25 cellular contexts compared by ENCODE assay signal in genomic region chr17:45720386-45720785, GRCh38.
"Had no signal": no experiment of that assay in that cellular context is flagged by ENCODE, and none has a peak within 500 bp of the region (broad histone marks: within the 10 kb centered on the region; RNA-seq: fewer than 3 reads in every experiment).

No MANE protein-coding gene starts in this region.

- DNase-seq: activated CD4-positive, alpha-beta memory T cell treated with anti-CD3 and anti-CD28 coated beads for 36 hours; activated CD4-positive, alpha-beta T cell treated with anti-CD3 and anti-CD28 coated beads, Interleukin-2, amount 10 ng/mL, durations not matched to agents 24 days and 14 days; activated CD4-positive, CD25-positive, alpha-beta regulatory T cell; activated CD4-positive, CD25-positive, alpha-beta regulatory T cell treated with anti-CD3 and anti-CD28 coated beads, Interleukin-2, amount 50 U/mL, for 72 hours; activated CD8-positive, alpha-beta memory T cell treated with anti-CD3 and anti-CD28 coated beads, Interleukin-2, amount 10 ng/mL, durations not matched to agents 7 days and 5 days; activated CD8-positive, alpha-beta memory T cell treated with anti-CD3 and anti-CD28 coated beads, Interleukin-2, amount 50 U/mL, for 4 hours; activated CD8-positive, alpha-beta T cell treated with anti-CD3 and anti-CD28 coated beads, Interleukin-2, amount 10 ng/mL, durations not matched to agents 7 days and 5 days; activated effector memory CD4-positive, alpha-beta T cell treated with anti-CD3 and anti-CD28 coated beads, Interleukin-2, amount 50 U/mL, for 16 hours; activated naive CD4-positive, alpha-beta T cell treated with anti-CD3 and anti-CD28 coated beads for 36 hours; activated naive CD8-positive, alpha-beta T cell treated with anti-CD3 and anti-CD28 coated beads, Interleukin-2, amount 10 ng/mL, durations not matched to agents 7 days and 5 days; activated T-cell treated with anti-CD3 and anti-CD28 coated beads, Interleukin-2, amount 50 U/mL, for 1 hour; activated T-cell treated with anti-CD3 and anti-CD28 coated beads, Interleukin-2, amount 50 U/mL, for 48 hours; cortex of kidney; effector CD8-positive, alpha-beta T cell; esophagus squamous epithelium; T-cell; T-helper 9 cell had no signal

- H3K27ac Mint-ChIP-seq: activated CD4-positive, alpha-beta memory T cell treated with anti-CD3 and anti-CD28 coated beads for 36 hours; activated CD4-positive, alpha-beta T cell treated with anti-CD3 and anti-CD28 coated beads for 36 hours; activated CD4-positive, alpha-beta T cell treated with anti-CD3 and anti-CD28 coated beads, Interleukin-2, amount 10 ng/mL, durations not matched to agents 24 days and 14 days; activated CD8-positive, alpha-beta memory T cell treated with anti-CD3 and anti-CD28 coated beads, Interleukin-2, amount 10 ng/mL, durations not matched to agents 7 days and 5 days; activated CD8-positive, alpha-beta T cell treated with anti-CD3 and anti-CD28 coated beads, Interleukin-2, amount 10 ng/mL, durations not matched to agents 7 days and 5 days; activated naive CD4-positive, alpha-beta T cell treated with anti-CD3 and anti-CD28 coated beads for 36 hours; activated naive CD4-positive, alpha-beta T cell treated with anti-CD3 and anti-CD28 coated beads, Interleukin-2, amount 50 U/mL, for 24 hours; activated naive CD8-positive, alpha-beta T cell treated with anti-CD3 and anti-CD28 coated beads, Interleukin-2, amount 10 ng/mL, durations not matched to agents 7 days and 5 days; activated T-helper 1 cell treated with anti-CD3 and anti-CD28 coated beads, Interleukin-12 subunit alpha, Interleukin-12 subunit beta, Interleukin-2, Interleukin-4 antibody, amounts not matched to agents 30 ng/mL and 10 ng/mL and 1 ng/mL, durations not matched to agents 14 hours and 24 hours and 36 hours; activated T-helper 2 cell treated with anti-CD3 and anti-CD28 coated beads, Interferon-gamma antibody, Interleukin-2, Interleukin-4, amounts not matched to agents 10 μg/mL and 5 μg/mL and 100 μg/mL, durations not matched to agents 14 hours and 24 hours and 36 hours; T-cell; T-helper 1 cell treated with Interleukin-12 subunit alpha and Interleukin-12 subunit beta and Interleukin-4 antibody, amounts not matched to agents 30 μg/mL and 1 μg/mL, for 36 hours had no signal

- ATAC-seq: activated CD4-positive, alpha-beta T cell treated with anti-CD3 and anti-CD28 coated beads for 36 hours; activated CD8-positive, alpha-beta memory T cell treated with anti-CD3 and anti-CD28 coated beads, Interleukin-2, amount 10 ng/mL, durations not matched to agents 7 days and 5 days; activated CD8-positive, alpha-beta T cell treated with anti-CD3 and anti-CD28 coated beads, Interleukin-2, amount 10 ng/mL, durations not matched to agents 7 days and 5 days; gastroesophageal sphincter; T-cell had no signal

- H3K27ac ChIP-seq: brain microvascular endothelial cell, epithelial cell of prostate, esophagus squamous epithelium, gastroesophageal sphincter had no signal

- H3K4me3 Mint-ChIP-seq: activated CD4-positive, alpha-beta memory T cell treated with anti-CD3 and anti-CD28 coated beads for 36 hours; activated CD4-positive, alpha-beta T cell treated with anti-CD3 and anti-CD28 coated beads for 36 hours; activated CD4-positive, alpha-beta T cell treated with anti-CD3 and anti-CD28 coated beads, Interleukin-2, amount 10 ng/mL, durations not matched to agents 24 days and 14 days; activated CD8-positive, alpha-beta memory T cell treated with anti-CD3 and anti-CD28 coated beads, Interleukin-2, amount 10 ng/mL, durations not matched to agents 7 days and 5 days; activated CD8-positive, alpha-beta T cell treated with anti-CD3 and anti-CD28 coated beads, Interleukin-2, amount 10 ng/mL, durations not matched to agents 7 days and 5 days; activated naive CD4-positive, alpha-beta T cell treated with anti-CD3 and anti-CD28 coated beads for 36 hours; activated naive CD4-positive, alpha-beta T cell treated with anti-CD3 and anti-CD28 coated beads, Interleukin-2, amount 50 U/mL, for 24 hours; activated naive CD8-positive, alpha-beta T cell treated with anti-CD3 and anti-CD28 coated beads, Interleukin-2, amount 10 ng/mL, durations not matched to agents 7 days and 5 days; activated T-helper 1 cell treated with anti-CD3 and anti-CD28 coated beads, Interleukin-12 subunit alpha, Interleukin-12 subunit beta, Interleukin-2, Interleukin-4 antibody, amounts not matched to agents 30 ng/mL and 10 ng/mL and 1 ng/mL, durations not matched to agents 14 hours and 24 hours and 36 hours; T-cell; T-helper 1 cell treated with Interleukin-12 subunit alpha and Interleukin-12 subunit beta and Interleukin-4 antibody, amounts not matched to agents 30 μg/mL and 1 μg/mL, for 36 hours had no signal

- H3K36me3 Mint-ChIP-seq: activated CD4-positive, alpha-beta memory T cell treated with anti-CD3 and anti-CD28 coated beads for 36 hours; activated CD8-positive, alpha-beta memory T cell treated with anti-CD3 and anti-CD28 coated beads, Interleukin-2, amount 10 ng/mL, durations not matched to agents 7 days and 5 days; activated naive CD4-positive, alpha-beta T cell treated with anti-CD3 and anti-CD28 coated beads, Interleukin-2, amount 50 U/mL, for 24 hours; activated naive CD8-positive, alpha-beta T cell treated with anti-CD3 and anti-CD28 coated beads, Interleukin-2, amount 10 ng/mL, durations not matched to agents 7 days and 5 days; T-cell had no signal

- H3K4me1 Mint-ChIP-seq: activated CD4-positive, alpha-beta T cell treated with anti-CD3 and anti-CD28 coated beads for 36 hours; activated CD4-positive, alpha-beta T cell treated with anti-CD3 and anti-CD28 coated beads, Interleukin-2, amount 10 ng/mL, durations not matched to agents 24 days and 14 days; activated CD8-positive, alpha-beta memory T cell treated with anti-CD3 and anti-CD28 coated beads, Interleukin-2, amount 10 ng/mL, durations not matched to agents 7 days and 5 days; activated naive CD4-positive, alpha-beta T cell treated with anti-CD3 and anti-CD28 coated beads, Interleukin-2, amount 50 U/mL, for 24 hours; T-cell had no signal

- H3K9me3 Mint-ChIP-seq: activated T-helper 1 cell treated with anti-CD3 and anti-CD28 coated beads, Interleukin-12 subunit alpha, Interleukin-12 subunit beta, Interleukin-2, Interleukin-4 antibody, amounts not matched to agents 30 ng/mL and 10 ng/mL and 1 ng/mL, durations not matched to agents 14 hours and 24 hours and 36 hours; activated T-helper 2 cell treated with anti-CD3 and anti-CD28 coated beads, Interferon-gamma antibody, Interleukin-2, Interleukin-4, amounts not matched to agents 10 μg/mL and 5 μg/mL and 100 μg/mL, durations not matched to agents 14 hours and 24 hours and 36 hours had no signal

- H3K4me3 ChIP-seq: esophagus squamous epithelium, gastroesophageal sphincter had no signal
